ENCODE assay signal across 8 cellular contexts in the genomic region with DNA sequence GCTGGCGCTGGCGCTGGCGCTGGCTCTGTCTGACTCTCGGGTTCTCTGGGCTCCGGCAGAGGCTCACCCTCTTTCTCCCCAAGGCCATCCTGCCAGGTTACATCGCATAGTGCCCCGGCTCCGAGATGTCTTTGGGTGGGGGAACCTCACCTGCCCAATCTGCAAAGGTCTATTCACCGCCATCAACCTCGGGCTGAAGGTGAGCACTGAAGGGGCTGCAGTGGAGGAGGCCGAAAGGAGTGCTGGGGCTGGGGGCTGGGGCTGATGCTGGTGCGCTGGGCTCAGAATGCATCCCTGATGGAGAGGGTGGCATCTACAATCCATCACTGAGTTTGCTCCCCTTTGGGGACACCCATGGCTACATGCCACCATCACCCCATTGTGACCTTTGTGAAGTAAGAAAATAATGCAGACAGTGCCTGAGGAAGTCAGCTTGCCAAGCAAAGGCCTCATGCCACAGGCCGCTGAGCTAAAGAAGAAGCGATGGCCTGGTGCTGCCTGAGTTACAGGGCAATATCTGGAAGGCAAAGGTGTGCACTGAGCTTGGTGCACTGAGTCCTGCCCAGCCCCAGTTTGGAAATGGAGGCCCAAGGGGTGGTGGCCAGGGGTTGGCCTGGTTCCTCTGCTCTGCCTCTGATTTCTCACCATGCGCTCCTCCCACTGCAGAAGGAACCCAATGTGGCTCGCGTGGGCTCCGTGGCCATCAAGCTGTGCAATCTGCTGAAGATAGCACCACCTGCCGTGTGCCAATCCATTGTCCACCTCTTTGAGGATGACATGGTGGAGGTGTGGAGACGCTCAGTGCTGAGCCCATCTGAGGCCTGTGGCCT. TPM values are rescaled to one million over a fixed set of nuclear protein-coding genes. Genes with fewer than 3 reads are reported as not detected.
DNase-seq lines count a peak whose midpoint lies in the region; ATAC-seq and TF ChIP-seq lines count a peak whose summit lies in the region.

No MANE protein-coding gene starts in this region.

- no peaks in the 10 kb centered on the region for H3K27me3 Mint-ChIP-seq in MCF 10A (ENCODE audit: insufficient read depth, unreplicated experiment)

- intact Hi-C loops in MCF 10A (cut with micrococcal nuclease): loop anchor here (1.0 to 5.0 kb wide), 2 partner anchors 41 to 291 kb away; a partner anchor contains a TSS

- H3K27me3 ChIP-seq in mononuclear cell (ENCODE audit: insufficient read depth, low read length): no peaks in the 10 kb centered on the region

- peak overlapping the region; percentile 96 for H3K27ac Mint-ChIP-seq in MCF 10A (ENCODE audit: low read depth, unreplicated experiment)

- H3K4me1 ChIP-seq in mononuclear cell (ENCODE audit: insufficient read depth, low read length): peaks cover 25% of the 10 kb centered on the region

- BruUV-seq in MCF 10A (replicated peaks; lab: Mats Ljungman, UMichigan): TSS peak; percentile 41

- peak; percentile 0 for ATAC-seq in HG02571 (IDR thresholded peaks at IDR 0.05; ENCODE audit: unreplicated experiment)

- H3K4me1 Mint-ChIP-seq in MCF 10A (ENCODE audit: insufficient read depth, unreplicated experiment): peaks cover 29% of the 10 kb centered on the region

- H3K4me3 ChIP-seq in mononuclear cell (ENCODE audit: low read length): peak overlapping the region; percentile 80

- DNase-seq in MCF 10A (ENCODE audit: unreplicated experiment): no peak
- DNase-seq in NCI-H1694 treated with DMSO at 0.1 percent for 48 hours (lab: John Stamatoyannopoulos, UW): no peak
- DNase-seq in stimulated activated CD4-positive, alpha-beta T cell treated with anti-CD3 and anti-CD28 coated beads, Interleukin-4, amount 100 ng/mL, for 1 hour: no peak
- DNase-seq in dedifferentiated amniotic fluid mesenchymal stem cell (ENCODE audit: extremely low spot score): no peak
- DNase-seq in A172 (ENCODE audit: low spot score): no peak

- peak overlapping the region; percentile 81 for H3K27ac ChIP-seq in 22Rv1

- no peaks in the 10 kb centered on the region for H3K9me3 ChIP-seq in mononuclear cell (ENCODE audit: low read depth, low read length)

- no peaks in the 10 kb centered on the region for H3K9me3 Mint-ChIP-seq in MCF 10A (ENCODE audit: unreplicated experiment)

- peak overlapping the region; percentile 94 for H3K4me3 Mint-ChIP-seq in MCF 10A (ENCODE audit: unreplicated experiment)

- POLR2A ChIA-PET in MCF 10A (lab: Yijun Ruan, JAX): interaction anchor here (0.7 to 5.3 kb wide), 14 partner anchors 12 to 292 kb away, joined by 3 to 32 read pairs (median 8); a partner anchor contains a TSS

- H3K36me3 Mint-ChIP-seq in MCF 10A (ENCODE audit: insufficient read depth, unreplicated experiment): no peaks in the 10 kb centered on the region

- no peak for TF ChIP-seq CTCF in 22Rv1 (IDR thresholded peaks at IDR 0.05)
- TF ChIP-seq CTCF in MCF 10A (IDR thresholded peaks at IDR 0.05; ENCODE audit: unreplicated experiment): no peak

- CTCF ChIA-PET in MCF 10A (lab: Yijun Ruan, JAX): interaction anchor here (0.5 to 2.5 kb wide), 7 partner anchors 12 to 370 kb away, joined by 3 to 16 read pairs (median 4); no protein-coding TSS in a partner anchor

RNA-seq across cellular contexts. Expression of a gene that starts 0.7 kb away (rescaled TPM):
- total RNA-seq in MCF 10A (2022) (15.0 and 32.2 TPM in 2 replicates), mononuclear cell (21.1 TPM)
- 140 and 147 TPM in 2 replicates for total RNA-seq in A172 (2014; rRNA removed; shearing (Covaris generic))

RNA-seq across cellular contexts. Expression of a gene that starts 28.0 kb away (rescaled TPM):
- total RNA-seq in MCF 10A (2022) (0.89 and 1.3 TPM in 2 replicates), mononuclear cell (57.1 TPM)
- total RNA-seq in A172 (2014; rRNA removed; shearing (Covaris generic)): 58.4 and 63.3 TPM in 2 replicates

RNA-seq across cellular contexts. Expression of a gene that starts 49.9 kb away (rescaled TPM):
- total RNA-seq in MCF 10A (2022) (0.71 and 0.75 TPM in 2 replicates), mononuclear cell (0.31 TPM)
- 0.14 and 0.74 TPM in 2 replicates for total RNA-seq in A172 (2014; rRNA removed; shearing (Covaris generic))

Comparison
In these comparisons a context has a peak if more than half of its experiments do, and no peak if none do; other contexts are left out.
1. RNA of a gene that starts 28.0 kb away (total RNA-seq): 58.4 to 63.3 TPM in A172 and 57.1 TPM in mononuclear cell (single experiment); 0.89 to 1.3 TPM in MCF 10A; every median in the first group is over 10 times any median in the second.